ENCODE assay signal across 18 cellular contexts in genomic region chr7:102446387-102447156, GRCh38.
"Had no signal": no experiment of that assay in that cellular context is flagged by ENCODE, and none has a peak within 500 bp of the region (broad histone marks: within the 10 kb centered on the region; RNA-seq: fewer than 3 reads in every experiment).

No MANE protein-coding gene starts in this region.

- H3K27ac ChIP-seq: brain microvascular endothelial cell, gastroesophageal sphincter, left ventricle myocardium inferior, parathyroid adenoma, stomach, thoracic aorta, WERI-Rb-1 had no signal

- H3K4me1 ChIP-seq: gastroesophageal sphincter, left ventricle myocardium inferior, parathyroid adenoma had no signal

- H3K9me3 ChIP-seq: adrenal gland, gastroesophageal sphincter, left ventricle myocardium inferior, stomach, thoracic aorta had no signal

- H3K27me3 ChIP-seq: adrenal gland, brain microvascular endothelial cell, gastroesophageal sphincter, stomach had no signal

- DNase-seq: activated CD4-positive, alpha-beta T cell treated with anti-CD3 and anti-CD28 coated beads for 4 hours; activated CD8-positive, alpha-beta memory T cell treated with anti-CD3 and anti-CD28 coated beads, Interleukin-2, amount 50 U/mL, for 48 hours; activated CD8-positive, alpha-beta T cell treated with anti-CD3 and anti-CD28 coated beads for 36 hours; activated naive CD4-positive, alpha-beta T cell treated with anti-CD3 and anti-CD28 coated beads, Interleukin-2, amount 10 ng/mL, durations not matched to agents 7 days and 5 days; adrenal gland; brain microvascular endothelial cell; cerebellar nuclear complex; left ventricle myocardium inferior; mesendoderm; stimulated activated CD4-positive, alpha-beta T cell treated with anti-CD3 and anti-CD28 coated beads, Interleukin-4, amount 100 ng/mL, for 1 hour; stimulated activated CD8-positive, alpha-beta memory T cell treated with anti-CD3 and anti-CD28 coated beads, Interleukin-4, amount 100 ng/mL, for 48 hours; stomach; WERI-Rb-1 had no signal

- H3K4me1 Mint-ChIP-seq: activated T-helper 17 cell treated with anti-CD3 and anti-CD28 coated beads, Interleukin-2, amount 50 U/mL, for 72 hours had no signal

- H3K4me3 Mint-ChIP-seq: activated CD8-positive, alpha-beta T cell treated with anti-CD3 and anti-CD28 coated beads for 36 hours; activated naive CD4-positive, alpha-beta T cell treated with anti-CD3 and anti-CD28 coated beads, Interleukin-2, amount 10 ng/mL, durations not matched to agents 7 days and 5 days; activated T-helper 17 cell treated with anti-CD3 and anti-CD28 coated beads, Interleukin-2, amount 50 U/mL, for 72 hours; dendritic cell treated with granulocyte-macrophage colony-stimulating factor and Interleukin-4, amounts not matched to agents 40 ng/mL and 50 ng/mL, for 4 days had no signal

- H3K27me3 Mint-ChIP-seq: activated CD8-positive, alpha-beta T cell treated with anti-CD3 and anti-CD28 coated beads for 36 hours; activated naive CD4-positive, alpha-beta T cell treated with anti-CD3 and anti-CD28 coated beads, Interleukin-2, amount 10 ng/mL, durations not matched to agents 7 days and 5 days; activated T-helper 17 cell treated with anti-CD3 and anti-CD28 coated beads, Interleukin-2, amount 50 U/mL, for 72 hours; dendritic cell treated with granulocyte-macrophage colony-stimulating factor and Interleukin-4, amounts not matched to agents 40 ng/mL and 50 ng/mL, for 4 days had no signal

- H3K4me3 ChIP-seq: adrenal gland, gastroesophageal sphincter, left ventricle myocardium inferior, stomach, thoracic aorta had no signal

- H3K9me3 Mint-ChIP-seq: activated CD8-positive, alpha-beta T cell treated with anti-CD3 and anti-CD28 coated beads for 36 hours; activated naive CD4-positive, alpha-beta T cell treated with anti-CD3 and anti-CD28 coated beads, Interleukin-2, amount 10 ng/mL, durations not matched to agents 7 days and 5 days; activated T-helper 17 cell treated with anti-CD3 and anti-CD28 coated beads, Interleukin-2, amount 50 U/mL, for 72 hours; dendritic cell treated with granulocyte-macrophage colony-stimulating factor and Interleukin-4, amounts not matched to agents 40 ng/mL and 50 ng/mL, for 4 days had no signal

- ATAC-seq: activated CD8-positive, alpha-beta T cell treated with anti-CD3 and anti-CD28 coated beads for 36 hours; activated T-helper 17 cell treated with anti-CD3 and anti-CD28 coated beads, Interleukin-2, amount 50 U/mL, for 72 hours; gastroesophageal sphincter had no signal

- H3K27ac Mint-ChIP-seq: activated naive CD4-positive, alpha-beta T cell treated with anti-CD3 and anti-CD28 coated beads, Interleukin-2, amount 10 ng/mL, durations not matched to agents 7 days and 5 days; dendritic cell treated with granulocyte-macrophage colony-stimulating factor and Interleukin-4, amounts not matched to agents 40 ng/mL and 50 ng/mL, for 4 days had no signal
